ENCODE assay signal across 16 cellular contexts in genomic region chr1:183914283-183914682, GRCh38.
DNase-seq lines count a peak whose midpoint lies in the region; ATAC-seq and TF ChIP-seq lines count a peak whose summit lies in the region.
"Had no signal": no experiment of that assay in that cellular context is flagged by ENCODE, and none has a peak within 500 bp of the region (broad histone marks: within the 10 kb centered on the region; RNA-seq: fewer than 3 reads in every experiment).

No MANE protein-coding gene starts in this region.

- TF ChIP-seq CTCF in choroid plexus epithelial cell (conservative IDR thresholded peaks at IDR 0.05; ENCODE audit: low read depth, low read length) (no peak), cardiac muscle cell (IDR thresholded peaks at IDR 0.05; ENCODE audit: low read depth, low read length) (no peak)

- H3K9me3 ChIP-seq in cardiac muscle cell (ENCODE audit: low read depth), result no peaks in the 10 kb centered on the region
- H3K9me3 ChIP-seq in subcutaneous abdominal adipose tissue (ENCODE audit: control insufficient read depth in 5 of 5, low read length in 5 of 5), result no peaks in the 10 kb centered on the region

- ATAC-seq in HG02571 (IDR thresholded peaks at IDR 0.05; ENCODE audit: unreplicated experiment), result no peak

- H3K27ac ChIP-seq in cardiac muscle cell, result no peak overlapping the region
- peak overlapping the region; percentile 17 for H3K27ac ChIP-seq in subcutaneous abdominal adipose tissue (ENCODE audit: low read depth, low read length)
- H3K27ac ChIP-seq: hepatocyte had no signal

- H3K36me3 ChIP-seq in cardiac muscle cell (peaks cover 56% of the 10 kb centered on the region), subcutaneous abdominal adipose tissue (ENCODE audit: control insufficient read depth in 5 of 5, insufficient read depth in 5 of 5, low read length in 5 of 5) (peaks cover 45 to 74% (median 65%) of the 10 kb centered on the region in 5 donors)

- H3K4me1 ChIP-seq in cardiac muscle cell (ENCODE audit: low read depth) (peaks cover 20% of the 10 kb centered on the region), subcutaneous abdominal adipose tissue (ENCODE audit: control insufficient read depth in 5 of 5, insufficient read depth in 5 of 5, low read length in 5 of 5) (peaks cover 7 to 27% (median 20%) of the 10 kb centered on the region in 5 donors)

- H3K4me3 ChIP-seq in choroid plexus epithelial cell (ENCODE audit: low read depth, low read length) (no peak overlapping the region), cardiac muscle cell (no peak overlapping the region), subcutaneous abdominal adipose tissue (ENCODE audit: low read depth in 1 of 5, low read length in 5 of 5) (no peak overlapping the region)
- H3K4me3 ChIP-seq: hepatocyte, smooth muscle cell had no signal

- no peak overlapping the region for H3K9ac ChIP-seq in subcutaneous abdominal adipose tissue (ENCODE audit: low read length in 5 of 5)

- DNase-seq in GM04504 (ENCODE audit: low read depth) (peak; percentile 24), choroid plexus epithelial cell (ENCODE audit: low read depth) (peak; percentile 49), cardiac muscle cell (ENCODE audit: low read depth in 1 of 2, low spot score in 1 of 2) (peak; percentile 43 to 62), H4 (ENCODE audit: low spot score) (no peak), NCI-H748 (lab: John Stamatoyannopoulos, UW; ENCODE audit: unreplicated experiment) (no peak)
- DNase-seq in effector CD8-positive, alpha-beta T cell (lab: John Stamatoyannopoulos, UW), result no peak
- DNase-seq: activated effector memory CD4-positive, alpha-beta T cell treated with Interleukin-2 at 50 U/mL for 16 hours; anterior cingulate cortex; CD4-positive, alpha-beta T cell; NCI-H1436 treated with DMSO at 0.1 percent for 48 hours; NCI-H345; SIG-M5 had no signal

- H3K27me3 ChIP-seq in cardiac muscle cell (no peaks in the 10 kb centered on the region), subcutaneous abdominal adipose tissue (ENCODE audit: control insufficient read depth in 5 of 5, insufficient read depth in 4 of 5, low read length in 5 of 5) (no peaks in the 10 kb centered on the region)
- H3K27me3 ChIP-seq: hepatocyte had no signal

Comparison
In these comparisons a context has a peak if more than half of its experiments do, and no peak if none do; other contexts are left out.
1. DNase-seq: peak in GM04504 (single experiment), choroid plexus epithelial cell (single experiment) and cardiac muscle cell (2 of 2); none in effector CD8-positive, alpha-beta T cell (single experiment), H4 (single experiment) and NCI-H748 (single experiment).